15 cellular contexts compared by ENCODE assay signal in the genomic region with DNA sequence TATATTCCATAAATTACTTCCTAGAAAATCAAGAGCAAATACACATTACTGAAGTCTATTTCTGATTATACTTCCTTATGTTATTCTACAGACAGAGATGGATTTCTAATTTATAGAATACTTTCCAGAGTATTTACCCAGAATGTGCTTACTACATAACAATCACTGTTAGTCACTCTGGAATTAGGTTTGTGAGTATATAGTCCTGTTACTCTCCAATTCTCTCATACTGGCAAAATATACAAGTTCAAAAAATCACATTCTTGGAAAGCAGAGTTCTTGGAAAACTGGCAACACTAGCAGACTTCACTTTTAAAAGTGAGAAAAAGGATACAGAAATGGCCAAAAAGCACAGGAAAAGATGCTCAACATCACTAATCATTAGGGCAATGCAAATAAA. TPM values are rescaled to one million over a fixed set of nuclear protein-coding genes. Genes with fewer than 3 reads are reported as not detected.
DNase-seq lines count a peak whose midpoint lies in the region; ATAC-seq and TF ChIP-seq lines count a peak whose summit lies in the region.
"Had no signal": no experiment of that assay in that cellular context is flagged by ENCODE, and none has a peak within 500 bp of the region (broad histone marks: within the 10 kb centered on the region; RNA-seq: fewer than 3 reads in every experiment).

No MANE protein-coding gene starts in this region.

- no peak overlapping the region for H3K27ac ChIP-seq in GM23248
- H3K27ac ChIP-seq in PC-3 (ENCODE audit: low read length), result no peak overlapping the region
- no peak overlapping the region for H3K27ac ChIP-seq in suprapubic skin
- H3K27ac ChIP-seq: BLaER1 treated with 17β-estradiol and CSF1 and Interleukin-3, amounts not matched to agents 10 nM and 100 nM; HL-60 had no signal

- POLR2A ChIA-PET in PC-3 (lab: Charles Lee; ENCODE audit: unreplicated experiment), result no interaction called here

- no TSS peak for BruUV-seq in PC-3 (replicated peaks; lab: Mats Ljungman, UMichigan)

- H3K4me2 ChIP-seq in GM23248 (ENCODE audit: unreplicated experiment), result no peak overlapping the region
- H3K4me2 ChIP-seq in Loucy (ENCODE audit: low read depth, low read length, poor library complexity, severe bottlenecking), result peak overlapping the region; percentile 61
- no peak overlapping the region for H3K4me2 ChIP-seq in PC-3 (ENCODE audit: low read length)
- H3K4me2 ChIP-seq: BLaER1 treated with 17β-estradiol and CSF1 and Interleukin-3, amounts not matched to agents 10 nM and 100 nM had no signal

- no peak for TF ChIP-seq EP300 in suprapubic skin (IDR thresholded peaks at IDR 0.05)

- H2AFZ ChIP-seq in GM23248, result no peak overlapping the region
- no peak overlapping the region for H2AFZ ChIP-seq in Loucy (ENCODE audit: low read length)
- no peak overlapping the region for H2AFZ ChIP-seq in PC-3 (ENCODE audit: low read length)

- H3K4me1 ChIP-seq in GM23248 (ENCODE audit: insufficient read depth), result peaks cover 9% of the 10 kb centered on the region
- H3K4me1 ChIP-seq in Loucy (ENCODE audit: insufficient read depth, low read length, poor library complexity, severe bottlenecking), result peaks cover 40% of the 10 kb centered on the region
- H3K4me1 ChIP-seq in PC-3 (ENCODE audit: insufficient read depth, low read length), result peaks cover 3% of the 10 kb centered on the region; the same call in 1 of the 2 replicates
- H3K4me1 ChIP-seq in suprapubic skin, result no peaks in the 10 kb centered on the region

- H3K79me2 ChIP-seq in GM23248 (ENCODE audit: insufficient read depth), result peaks cover 100% of the 10 kb centered on the region
- H3K79me2 ChIP-seq in Loucy (ENCODE audit: insufficient read depth, low read length), result peaks cover 99% of the 10 kb centered on the region
- H3K79me2 ChIP-seq in PC-3 (ENCODE audit: low read length), result peaks cover 80% of the 10 kb centered on the region

- in situ Hi-C loops in GM23248 (cut with MboI), result no loop called here

- H3K4me3 ChIP-seq in GM23248 (no peak overlapping the region), Loucy (ENCODE audit: low read length, poor library complexity, severe bottlenecking) (peak overlapping the region; percentile 32), PC-3 (ENCODE audit: low read length) (no peak overlapping the region), suprapubic skin (no peak overlapping the region)
- H3K4me3 ChIP-seq: BLaER1 treated with 17β-estradiol and CSF1 and Interleukin-3, amounts not matched to agents 10 nM and 100 nM had no signal

- no peak for TF ChIP-seq CTCF in Loucy (conservative IDR thresholded peaks at IDR 0.05; ENCODE audit: low read length)
- TF ChIP-seq CTCF in PC-3 (conservative IDR thresholded peaks at IDR 0.05; ENCODE audit: low read depth, low read length), result no peak
- TF ChIP-seq CTCF in suprapubic skin (IDR thresholded peaks at IDR 0.05), result no peak

- TF ChIP-seq POLR2A in suprapubic skin (IDR thresholded peaks at IDR 0.05), result no peak

- H3K36me3 ChIP-seq in GM23248 (ENCODE audit: low read depth), result peaks cover 35% of the 10 kb centered on the region
- H3K36me3 ChIP-seq in Loucy (ENCODE audit: insufficient read depth, low read length), result peaks cover 48% of the 10 kb centered on the region
- H3K36me3 ChIP-seq in PC-3 (ENCODE audit: low read depth, low read length), result peaks cover 38% of the 10 kb centered on the region; the same call in 1 of the 2 replicates
- H3K36me3 ChIP-seq in suprapubic skin, result peaks cover 41% of the 10 kb centered on the region

- no peaks in the 10 kb centered on the region for H3K9me3 ChIP-seq in GM23248 (ENCODE audit: low read depth)
- no peaks in the 10 kb centered on the region for H3K9me3 ChIP-seq in Loucy (ENCODE audit: insufficient read depth, low read depth, low read length)
- no peaks in the 10 kb centered on the region for H3K9me3 ChIP-seq in PC-3 (ENCODE audit: low read length)
- H3K9me3 ChIP-seq in suprapubic skin, result no peaks in the 10 kb centered on the region

- H3K27me3 ChIP-seq in GM23248 (replicated peaks; ENCODE audit: insufficient read depth) (no peaks in the 10 kb centered on the region), Loucy (ENCODE audit: insufficient read depth, low read length, poor library complexity, severe bottlenecking) (no peaks in the 10 kb centered on the region), PC-3 (ENCODE audit: low read length) (no peaks in the 10 kb centered on the region), suprapubic skin (no peaks in the 10 kb centered on the region)
- H3K27me3 ChIP-seq: BLaER1 treated with 17β-estradiol and CSF1 and Interleukin-3, amounts not matched to agents 10 nM and 100 nM had no signal

- H4K20me1 ChIP-seq in GM23248 (ENCODE audit: insufficient read depth) (peaks cover 11% of the 10 kb centered on the region; the same call in 1 of the 2 replicates), Loucy (ENCODE audit: insufficient read depth, low read length, poor library complexity, severe bottlenecking) (peaks cover 47% of the 10 kb centered on the region), PC-3 (ENCODE audit: low read length) (peaks cover 3% of the 10 kb centered on the region; the same call in 1 of the 2 replicates)

- H3F3A ChIP-seq in GM23248 (ENCODE audit: insufficient read depth) (no peaks in the 10 kb centered on the region), Loucy (ENCODE audit: low read depth) (no peaks in the 10 kb centered on the region), PC-3 (ENCODE audit: low read length, unreplicated experiment) (no peaks in the 10 kb centered on the region)

- H3K9me2 ChIP-seq in GM23248 (ENCODE audit: insufficient read depth) (no peaks in the 10 kb centered on the region), Loucy (replicated peaks; ENCODE audit: low read depth, low read length) (no peaks in the 10 kb centered on the region), PC-3 (replicated peaks; ENCODE audit: low read length) (no peaks in the 10 kb centered on the region)

- peak; percentile 35 for DNase-seq in GM23248
- peak; percentile 32 for DNase-seq in fibroblast of peridontal ligament (ENCODE audit: extremely low read depth)
- no peak for DNase-seq in SIG-M5 treated with dmso at 0.1 percent for 504 hours (lab: John Stamatoyannopoulos, UW; ENCODE audit: unreplicated experiment)
- no peak for DNase-seq in PC-3
- no peak for DNase-seq in suprapubic skin (ENCODE audit: low spot score in 2 of 2)
- DNase-seq: CD8-positive, alpha-beta memory T cell; COR-L47; DMS 273 treated with DMSO at 0.1 percent for 48 hours; DMS53; GDM1; HCEC 1CT; KBM-7 had no signal

- intact Hi-C loops in PC-3 (cut with micrococcal nuclease), result no loop called here

- CTCF ChIA-PET in PC-3 (lab: Charles Lee), result no interaction called here

- ATAC-seq in PC-3, result no peak

- H3K9ac ChIP-seq in GM23248, result no peak overlapping the region
- no peak overlapping the region for H3K9ac ChIP-seq in Loucy (ENCODE audit: low read depth, low read length, poor library complexity, severe bottlenecking)
- H3K9ac ChIP-seq in PC-3 (ENCODE audit: low read length), result no peak overlapping the region
- H3K9ac ChIP-seq: BLaER1 treated with 17β-estradiol and CSF1 and Interleukin-3, amounts not matched to agents 10 nM and 100 nM had no signal

RNA-seq across cellular contexts. Expression of gene PPP2R5E, which starts 7.3 kb away (rescaled TPM):
- 16.9 and 21.8 TPM in 2 replicates for total RNA-seq in GM23248 (2014; rRNA removed; shearing (Covaris generic))
- 31.8 and 33.7 TPM in 2 replicates for polyA plus RNA-seq in GM23248 (2016; fragmentation: Nextera tagmentation; extraction: Ambion mirVana)
- 17.2 and 26.4 TPM in 2 replicates for total RNA-seq in PC-3 (2014; rRNA removed)
- 10 to 100 TPM; 16.8 to 23.7 (median 20.4) TPM for total RNA-seq in suprapubic skin

Comparison
In these comparisons a context has a peak if more than half of its experiments do, and no peak if none do; other contexts are left out.
1. DNase-seq: peak in GM23248 (single experiment) and fibroblast of peridontal ligament (single experiment); none in SIG-M5 treated with dmso at 0.1 percent for 504 hours (single experiment), PC-3 (single experiment) and suprapubic skin (0 of 2).